In the genomic region with DNA sequence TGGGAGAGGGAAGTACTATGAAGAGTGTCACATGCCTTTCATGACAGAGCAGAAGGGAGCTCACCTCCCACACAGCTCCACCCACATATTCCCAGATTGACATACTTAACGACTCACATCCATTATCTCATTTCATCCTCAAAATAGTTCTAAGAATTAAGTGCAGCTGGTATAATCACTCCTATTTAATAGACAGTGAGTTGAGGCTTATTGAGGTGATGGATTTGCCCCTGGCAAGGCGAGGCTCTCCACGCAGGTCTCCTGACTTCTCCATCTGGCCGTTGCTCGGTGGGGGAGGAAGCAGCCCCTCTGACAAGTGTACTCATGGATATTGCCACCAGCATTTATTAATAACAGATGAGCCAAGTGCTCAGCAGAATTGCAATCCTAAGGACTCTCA, we compare ENCODE assay signal across 17 cellular contexts.
DNase-seq lines count a peak whose midpoint lies in the region; ATAC-seq, FAIRE-seq and TF ChIP-seq lines count a peak whose summit lies in the region.
"Had no signal": no experiment of that assay in that cellular context is flagged by ENCODE, and none has a peak within 500 bp of the region (broad histone marks: within the 10 kb centered on the region; RNA-seq: fewer than 3 reads in every experiment).

No MANE protein-coding gene starts in this region.

- POLR2A ChIA-PET in WTC11 (lab: Charles Lee): interaction anchor here (1.0 kb wide), 1 partner anchor 9 kb away, joined by 5 read pairs; no protein-coding TSS in a partner anchor

- H3K9me3 Mint-ChIP-seq in WTC11: no peaks in the 10 kb centered on the region
- no peaks in the 10 kb centered on the region for H3K9me3 Mint-ChIP-seq in nephron
- no peaks in the 10 kb centered on the region for H3K9me3 Mint-ChIP-seq in activated CD8-positive, alpha-beta memory T cell treated with anti-CD3 and anti-CD28 coated beads, Interleukin-2, amount 10 ng/mL, durations not matched to agents 7 days and 5 days (ENCODE audit: low read depth)
- H3K9me3 Mint-ChIP-seq: activated B cell treated with CpG ODN at 0.5 μM for 24 hours; activated naive CD4-positive, alpha-beta T cell treated with anti-CD3 and anti-CD28 coated beads, Interleukin-2, amount 10 ng/mL, durations not matched to agents 7 days and 5 days had no signal

- H3K4me3 Mint-ChIP-seq in WTC11 (peak overlapping the region; percentile 6; the same call in 1 of the 2 replicates), nephron (peak overlapping the region in 2 of 3 experiments; percentile 2 to 3)
- no peak overlapping the region for H3K4me3 Mint-ChIP-seq in activated CD8-positive, alpha-beta memory T cell treated with anti-CD3 and anti-CD28 coated beads, Interleukin-2, amount 10 ng/mL, durations not matched to agents 7 days and 5 days
- H3K4me3 Mint-ChIP-seq: activated B cell treated with CpG ODN at 0.5 μM for 24 hours; activated naive CD4-positive, alpha-beta T cell treated with anti-CD3 and anti-CD28 coated beads, Interleukin-2, amount 10 ng/mL, durations not matched to agents 7 days and 5 days had no signal

- H3K4me1 Mint-ChIP-seq in WTC11 (peaks cover 93% of the 10 kb centered on the region), nephron (peaks cover 84% of the 10 kb centered on the region)
- H3K4me1 Mint-ChIP-seq in activated CD8-positive, alpha-beta memory T cell treated with anti-CD3 and anti-CD28 coated beads, Interleukin-2, amount 10 ng/mL, durations not matched to agents 7 days and 5 days: no peaks in the 10 kb centered on the region
- H3K4me1 Mint-ChIP-seq: activated B cell treated with CpG ODN at 0.5 μM for 24 hours had no signal

- peak overlapping the region; percentile 97 for H3K27ac Mint-ChIP-seq in WTC11
- H3K27ac Mint-ChIP-seq in nephron: peak overlapping the region; percentile 84 to 91 (median 90)
- no peak overlapping the region for H3K27ac Mint-ChIP-seq in activated CD8-positive, alpha-beta memory T cell treated with anti-CD3 and anti-CD28 coated beads, Interleukin-2, amount 10 ng/mL, durations not matched to agents 7 days and 5 days
- H3K27ac Mint-ChIP-seq: activated B cell treated with CpG ODN at 0.5 μM for 24 hours; activated naive CD4-positive, alpha-beta T cell treated with anti-CD3 and anti-CD28 coated beads, Interleukin-2, amount 10 ng/mL, durations not matched to agents 7 days and 5 days had no signal

- peak; percentile 82 for FAIRE-seq in D721Med (lab: Jason Lieb, UNC)
- FAIRE-seq: pancreas had no signal

- TF ChIP-seq CTCF in D721Med (IDR thresholded peaks at IDR 0.05; ENCODE audit: insufficient read depth, missing control alignments): no peak
- no peak for TF ChIP-seq CTCF in WTC11 (IDR thresholded peaks at IDR 0.05)
- TF ChIP-seq CTCF in nephron (IDR thresholded peaks at IDR 0.05; ENCODE audit: unreplicated experiment in 3 of 3): no peak

- DNase-seq in D721Med (ENCODE audit: insufficient read length, low spot score) (no peak), KBM-7 (peak; percentile 20), WTC11 (ENCODE audit: low spot score) (no peak), erythroblast (lab: John Stamatoyannopoulos, UW) (no peak)
- DNase-seq in activated CD4-positive, alpha-beta T cell treated with anti-CD3 and anti-CD28 coated beads, Interleukin-2, amount 50 U/mL, for 48 hours: no peak
- no peak for DNase-seq in activated CD8-positive, alpha-beta memory T cell treated with anti-CD3 and anti-CD28 coated beads, Interleukin-2, amount 10 ng/mL, durations not matched to agents 7 days and 5 days
- DNase-seq: activated B cell treated with CpG ODN at 0.5 μM for 24 hours; activated naive CD4-positive, alpha-beta T cell treated with anti-CD3 and anti-CD28 coated beads, Interleukin-2, amount 10 ng/mL, durations not matched to agents 7 days and 5 days; BE2C; brain microvascular endothelial cell; DND-41; effector CD8-positive, alpha-beta T cell; NCI-H2029; pancreas had no signal

- no peak for ATAC-seq in WTC11
- no peak for ATAC-seq in activated CD8-positive, alpha-beta memory T cell treated with anti-CD3 and anti-CD28 coated beads, Interleukin-2, amount 10 ng/mL, durations not matched to agents 7 days and 5 days
- no peak for ATAC-seq in GM19452 (IDR thresholded peaks at IDR 0.05; ENCODE audit: unreplicated experiment)
- ATAC-seq: HCT116, pancreas had no signal

- CTCF ChIA-PET in WTC11 (lab: Charles Lee): interaction anchor here (1.0 to 4.3 kb wide), 10 partner anchors 8 to 64 kb away, joined by 3 to 41 read pairs (median 4); no protein-coding TSS in a partner anchor
- CTCF ChIA-PET in activated CD8-positive, alpha-beta memory T cell treated with anti-CD3 and anti-CD28 coated beads, Interleukin-2, amount 10 ng/mL, durations not matched to agents 7 days and 5 days (lab: Charles Lee): interaction anchor here (0.7 to 1.1 kb wide), 3 partner anchors 20 to 54 kb away, joined by 3 to 4 read pairs (median 3); no protein-coding TSS in a partner anchor

- peaks cover 6% of the 10 kb centered on the region; the same call in 1 of the 2 replicates for H3K36me3 Mint-ChIP-seq in WTC11
- peaks cover 7% of the 10 kb centered on the region for H3K36me3 Mint-ChIP-seq in nephron (ENCODE audit: low read depth)
- no peaks in the 10 kb centered on the region for H3K36me3 Mint-ChIP-seq in activated CD8-positive, alpha-beta memory T cell treated with anti-CD3 and anti-CD28 coated beads, Interleukin-2, amount 10 ng/mL, durations not matched to agents 7 days and 5 days
- H3K36me3 Mint-ChIP-seq: activated naive CD4-positive, alpha-beta T cell treated with anti-CD3 and anti-CD28 coated beads, Interleukin-2, amount 10 ng/mL, durations not matched to agents 7 days and 5 days had no signal

- H3K27me3 Mint-ChIP-seq in WTC11 (ENCODE audit: low read depth) (no peaks in the 10 kb centered on the region), nephron (ENCODE audit: low read depth) (no peaks in the 10 kb centered on the region)
- H3K27me3 Mint-ChIP-seq in activated CD8-positive, alpha-beta memory T cell treated with anti-CD3 and anti-CD28 coated beads, Interleukin-2, amount 10 ng/mL, durations not matched to agents 7 days and 5 days: peaks cover 7% of the 10 kb centered on the region

- no peak for TF ChIP-seq POLR2A in erythroblast (IDR thresholded peaks at IDR 0.05; ENCODE audit: low read length)

- in situ Hi-C loops in KBM-7 (cut with MboI; ENCODE audit: low pct_unique_long_range_greater_than_20kb, low sequenced_read_pairs): no loop called here

TF ChIP-seq in WTC11, 78 proteins besides CTCF, POLR2A, EP300 and RAD21 (continues in another document):
- no peak for TF ChIP-seq SP1 (CRISPR knock-in tag; conservative IDR thresholded peaks at IDR 0.05)
- TF ChIP-seq NR1H2 (CRISPR knock-in tag; IDR thresholded peaks at IDR 0.05): no peak
- TF ChIP-seq TEAD1 (CRISPR knock-in tag; IDR thresholded peaks at IDR 0.05): no peak
- no peak for TF ChIP-seq NR3C1 (CRISPR knock-in tag; conservative IDR thresholded peaks at IDR 0.05; ENCODE audit: low read depth)
- TF ChIP-seq, protein P1, sequence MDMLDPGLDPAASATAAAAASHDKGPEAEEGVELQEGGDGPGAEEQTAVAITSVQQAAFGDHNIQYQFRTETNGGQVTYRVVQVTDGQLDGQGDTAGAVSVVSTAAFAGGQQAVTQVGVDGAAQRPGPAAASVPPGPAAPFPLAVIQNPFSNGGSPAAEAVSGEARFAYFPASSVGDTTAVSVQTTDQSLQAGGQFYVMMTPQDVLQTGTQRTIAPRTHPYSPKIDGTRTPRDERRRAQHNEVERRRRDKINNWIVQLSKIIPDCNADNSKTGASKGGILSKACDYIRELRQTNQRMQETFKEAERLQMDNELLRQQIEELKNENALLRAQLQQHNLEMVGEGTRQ (CRISPR knock-in tag; IDR thresholded peaks at IDR 0.05): no peak
- TF ChIP-seq ELF4 (CRISPR knock-in tag; IDR thresholded peaks at IDR 0.05; ENCODE audit: low read depth): no peak
- no peak for TF ChIP-seq EMX1 (CRISPR knock-in tag; IDR thresholded peaks at IDR 0.05)
- TF ChIP-seq JAZF1 (CRISPR knock-in tag; IDR thresholded peaks at IDR 0.05): no peak
- TF ChIP-seq TP53 (CRISPR knock-in tag; IDR thresholded peaks at IDR 0.05): no peak
- TF ChIP-seq, protein P2, sequence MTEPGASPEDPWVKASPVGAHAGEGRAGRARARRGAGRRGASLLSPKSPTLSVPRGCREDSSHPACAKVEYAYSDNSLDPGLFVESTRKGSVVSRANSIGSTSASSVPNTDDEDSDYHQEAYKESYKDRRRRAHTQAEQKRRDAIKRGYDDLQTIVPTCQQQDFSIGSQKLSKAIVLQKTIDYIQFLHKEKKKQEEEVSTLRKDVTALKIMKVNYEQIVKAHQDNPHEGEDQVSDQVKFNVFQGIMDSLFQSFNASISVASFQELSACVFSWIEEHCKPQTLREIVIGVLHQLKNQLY (CRISPR knock-in tag; IDR thresholded peaks at IDR 0.05): no peak
- TF ChIP-seq, protein P3, sequence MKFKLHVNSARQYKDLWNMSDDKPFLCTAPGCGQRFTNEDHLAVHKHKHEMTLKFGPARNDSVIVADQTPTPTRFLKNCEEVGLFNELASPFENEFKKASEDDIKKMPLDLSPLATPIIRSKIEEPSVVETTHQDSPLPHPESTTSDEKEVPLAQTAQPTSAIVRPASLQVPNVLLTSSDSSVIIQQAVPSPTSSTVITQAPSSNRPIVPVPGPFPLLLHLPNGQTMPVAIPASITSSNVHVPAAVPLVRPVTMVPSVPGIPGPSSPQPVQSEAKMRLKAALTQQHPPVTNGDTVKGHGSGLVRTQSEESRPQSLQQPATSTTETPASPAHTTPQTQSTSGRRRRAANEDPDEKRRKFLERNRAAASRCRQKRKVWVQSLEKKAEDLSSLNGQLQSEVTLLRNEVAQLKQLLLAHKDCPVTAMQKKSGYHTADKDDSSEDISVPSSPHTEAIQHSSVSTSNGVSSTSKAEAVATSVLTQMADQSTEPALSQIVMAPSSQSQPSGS (CRISPR knock-in tag; IDR thresholded peaks at IDR 0.05; ENCODE audit: borderline replicate concordance, low read depth): no peak
- no peak for TF ChIP-seq PRRX2 (CRISPR knock-in tag; IDR thresholded peaks at IDR 0.05)
- TF ChIP-seq, protein P4, sequence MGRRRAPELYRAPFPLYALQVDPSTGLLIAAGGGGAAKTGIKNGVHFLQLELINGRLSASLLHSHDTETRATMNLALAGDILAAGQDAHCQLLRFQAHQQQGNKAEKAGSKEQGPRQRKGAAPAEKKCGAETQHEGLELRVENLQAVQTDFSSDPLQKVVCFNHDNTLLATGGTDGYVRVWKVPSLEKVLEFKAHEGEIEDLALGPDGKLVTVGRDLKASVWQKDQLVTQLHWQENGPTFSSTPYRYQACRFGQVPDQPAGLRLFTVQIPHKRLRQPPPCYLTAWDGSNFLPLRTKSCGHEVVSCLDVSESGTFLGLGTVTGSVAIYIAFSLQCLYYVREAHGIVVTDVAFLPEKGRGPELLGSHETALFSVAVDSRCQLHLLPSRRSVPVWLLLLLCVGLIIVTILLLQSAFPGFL (CRISPR knock-in tag; IDR thresholded peaks at IDR 0.05; ENCODE audit: borderline replicate concordance): no peak
- TF ChIP-seq ESRRA (CRISPR knock-in tag; IDR thresholded peaks at IDR 0.05; ENCODE audit: borderline replicate concordance): no peak
